In genomic region chr7:75638607-75639070, GRCh38 we compare ENCODE assay signal across 8 cellular contexts.
DNase-seq lines count a peak whose midpoint lies in the region; ATAC-seq and TF ChIP-seq lines count a peak whose summit lies in the region.

No MANE protein-coding gene starts in this region.

- H3K9ac ChIP-seq in DND-41 (ENCODE audit: low read depth, low read length), result peak overlapping the region; percentile 54; the same call in 1 of the 2 replicates

- intact Hi-C loops in gastrocnemius medialis (cut with DNase I; ENCODE audit: low total_unique reads), result loop anchor here (5.0 kb wide), 1 partner anchor 106 kb away; no protein-coding TSS in a partner anchor

- in situ Hi-C loops in brain microvascular endothelial cell (cut with HindIII; ENCODE audit: low pct_ligation_motif_present, low sequenced_read_pairs), result no loop called here
- in situ Hi-C loops in gastrocnemius medialis (cut with MboI; ENCODE audit: low sequenced_read_pairs in 4 of 4), result loop anchor here in 1 of 4 donors (25.0 kb wide), 1 partner anchor 99 kb away; the partner anchor contains the start of gene HIP1

- TF ChIP-seq POLR2A in NB4 (IDR thresholded peaks at IDR 0.05; ENCODE audit: extremely low read depth, insufficient read length) (no peak), gastrocnemius medialis (IDR thresholded peaks at IDR 0.05) (no peak)

- H3K27ac ChIP-seq in DND-41 (ENCODE audit: low read length) (no peak overlapping the region), brain microvascular endothelial cell (no peak overlapping the region), gastrocnemius medialis (peak overlapping the region; percentile 55 to 78 (median 70))

- DNase-seq in DND-41 (no peak), NB4 (ENCODE audit: low read depth) (no peak), brain microvascular endothelial cell (no peak), iPS-NIHi11 (ENCODE audit: low spot score) (peak; percentile 75), gastrocnemius medialis (no peak), activated gamma-delta T cell treated with Interleukin-2 at 50 U/mL for 16 hours (no peak), GOT3 (lab: John Stamatoyannopoulos, UW) (no peak)

- peaks cover 11% of the 10 kb centered on the region for H3K4me1 ChIP-seq in DND-41 (ENCODE audit: insufficient read depth, low read length)
- H3K4me1 ChIP-seq in gastrocnemius medialis, result peaks cover 16 to 22% of the 10 kb centered on the region in 2 donors

- H3K4me2 ChIP-seq in DND-41 (ENCODE audit: insufficient read depth, low read length), result peak overlapping the region; percentile 94

- H2AFZ ChIP-seq in DND-41 (ENCODE audit: low read depth, low read length), result no peak overlapping the region

- H3K9me3 ChIP-seq in DND-41 (ENCODE audit: insufficient read depth, low read length, severe bottlenecking) (no peaks in the 10 kb centered on the region), gastrocnemius medialis (no peaks in the 10 kb centered on the region)

- H3K4me3 ChIP-seq in DND-41 (ENCODE audit: low read depth in 1 of 2, low read length in 2 of 2) (peak overlapping the region in 1 of 2 experiments; percentile 27; a peak in 1 of 4 replicates), NB4 (ENCODE audit: low read depth, low read length) (peak overlapping the region; percentile 60), brain microvascular endothelial cell (ENCODE audit: low read depth, low read length) (peak overlapping the region; percentile 61), gastrocnemius medialis (peak overlapping the region; percentile 63 to 79 (median 74))

- TF ChIP-seq CTCF in DND-41 (IDR thresholded peaks at IDR 0.05; ENCODE audit: borderline replicate concordance, extremely low read depth, low read length, poor library complexity, severe bottlenecking) (no peak), NB4 (IDR thresholded peaks at IDR 0.05; ENCODE audit: low read depth, low read length) (no peak), brain microvascular endothelial cell (IDR thresholded peaks at IDR 0.05; ENCODE audit: low read depth, low read length, missing control alignments) (no peak), gastrocnemius medialis (IDR thresholded peaks at IDR 0.05 in 4 of 5, conservative IDR thresholded peaks at IDR 0.05 in 1 of 5) (no peak)

- H4K20me1 ChIP-seq in DND-41 (ENCODE audit: insufficient read depth, low read length), result peaks cover 3% of the 10 kb centered on the region; the same call in 1 of the 2 replicates

- H3K79me2 ChIP-seq in DND-41 (ENCODE audit: insufficient read depth, low read length), result no peaks in the 10 kb centered on the region

- H3K27me3 ChIP-seq in DND-41 (ENCODE audit: insufficient read depth, low read length, poor library complexity) (peaks cover 16% of the 10 kb centered on the region), brain microvascular endothelial cell (replicated peaks) (no peaks in the 10 kb centered on the region), gastrocnemius medialis (no peaks in the 10 kb centered on the region)

- H3K36me3 ChIP-seq in DND-41 (ENCODE audit: insufficient read depth, low read length) (no peaks in the 10 kb centered on the region), brain microvascular endothelial cell (replicated peaks) (no peaks in the 10 kb centered on the region), gastrocnemius medialis (no peaks in the 10 kb centered on the region)

- ATAC-seq in DND-41 (ENCODE audit: insufficient read depth, low read depth), result no peak
- peak; percentile 43 to 49 for ATAC-seq in gastrocnemius medialis
- no peak for ATAC-seq in GM19023 (IDR thresholded peaks at IDR 0.05; ENCODE audit: unreplicated experiment)

Comparison
In these comparisons a context has a peak if more than half of its experiments do, and no peak if none do; other contexts are left out.
1. ATAC-seq: peak in gastrocnemius medialis (2 of 2); none in DND-41 (single experiment) and GM19023 (single experiment).
2. H3K27ac ChIP-seq: peak in gastrocnemius medialis (4 of 4); none in DND-41 (single experiment) and brain microvascular endothelial cell (single experiment).